In the genomic region with DNA sequence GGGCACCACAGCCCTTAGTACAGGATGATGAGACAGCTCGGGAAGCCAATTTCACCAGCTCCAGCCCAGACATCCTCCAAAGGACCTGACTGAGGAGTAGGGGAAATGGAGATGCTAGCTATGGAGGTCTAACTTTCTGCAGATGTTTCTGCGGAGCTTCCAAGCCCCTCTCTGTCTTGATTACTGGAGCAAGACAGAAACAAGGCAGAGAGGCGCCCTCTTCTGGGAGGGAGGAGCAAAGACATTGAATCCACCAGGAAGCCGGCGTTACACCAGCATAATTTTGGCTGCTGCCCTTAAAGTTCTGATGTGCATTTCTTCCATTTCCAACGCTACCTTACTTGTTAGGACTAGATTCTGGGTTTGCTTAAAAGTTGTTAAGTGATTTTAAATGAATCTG, we compare ENCODE assay signal across 8 cellular contexts.
DNase-seq lines count a peak whose midpoint lies in the region; ATAC-seq, FAIRE-seq and TF ChIP-seq lines count a peak whose summit lies in the region.

No MANE protein-coding gene starts in this region.

- intact Hi-C loops in K562 (cut with micrococcal nuclease) (loop anchor here (5.0 to 10.0 kb wide), 2 partner anchors 239 to 258 kb away; a partner anchor contains a TSS), psoas muscle (cut with DNase I) (loop anchor here in 1 of 2 donors (10.0 kb wide), 1 partner anchor 142 kb away; no protein-coding TSS in a partner anchor), sigmoid colon (cut with DNase I) (no loop called here)

- peak; percentile 88 for FAIRE-seq in K562 (lab: Jason Lieb, UNC)

- H3K4me3 Mint-ChIP-seq in stimulated activated memory B cell treated with anti-CD40 and anti-IgM and Interleukin-4, amounts not matched to agents 10 μg/mL and 1 μg/mL and 100 μg/mL, for 72 hours = no peak overlapping the region

- DNase-seq in activated CD4-positive, alpha-beta T cell treated with anti-CD3 and anti-CD28 coated beads for 48 hours = peak; percentile 47
- DNase-seq in activated CD4-positive, alpha-beta T cell treated with anti-CD3 and anti-CD28 coated beads for 4 hours = no peak
- peak; percentile 72 for DNase-seq in NAMALWA (ENCODE audit: low spot score)
- DNase-seq in K562 (ENCODE audit: extremely low read depth in 1 of 4, low spot score in 3 of 4) = peak; percentile 43 to 60 (median 45)
- DNase-seq in psoas muscle = no peak
- DNase-seq in activated T-cell treated with anti-CD3 and anti-CD28 coated beads for 4 hours = no peak
- no peak for DNase-seq in sigmoid colon

- no TSS peak for BruUV-seq in K562 (replicated peaks; lab: Mats Ljungman, UMichigan)

- TF ChIP-seq RAD21 in K562 (CRISPR knock-in tag; conservative IDR thresholded peaks at IDR 0.05 in 1 of 2, IDR thresholded peaks at IDR 0.05 in 1 of 2) = peak; percentile 44 to 67

- H3K36me3 Mint-ChIP-seq in stimulated activated memory B cell treated with anti-CD40 and anti-IgM and Interleukin-4, amounts not matched to agents 10 μg/mL and 1 μg/mL and 100 μg/mL, for 72 hours = no peaks in the 10 kb centered on the region

- no peak overlapping the region for H3K27ac Mint-ChIP-seq in stimulated activated memory B cell treated with anti-CD40 and anti-IgM and Interleukin-4, amounts not matched to agents 10 μg/mL and 1 μg/mL and 100 μg/mL, for 72 hours

- H3K27ac ChIP-seq in K562 (ENCODE audit: extremely low read depth, low read depth, low read length) (no peak overlapping the region), psoas muscle (no peak overlapping the region), sigmoid colon (no peak overlapping the region)

- H3K9me3 Mint-ChIP-seq in stimulated activated memory B cell treated with anti-CD40 and anti-IgM and Interleukin-4, amounts not matched to agents 10 μg/mL and 1 μg/mL and 100 μg/mL, for 72 hours = peaks cover 2% of the 10 kb centered on the region

- H3K4me1 ChIP-seq in K562 (replicated peaks in 1 of 2; ENCODE audit: control insufficient read depth in 2 of 2, insufficient read depth in 2 of 2, low read length in 2 of 2) (peaks cover 0 to 6% of the 10 kb centered on the region in 2 experiments; a peak in 2 of 5 replicates), psoas muscle (peaks cover 33% of the 10 kb centered on the region), sigmoid colon (peaks cover 0 to 30% (median 25%) of the 10 kb centered on the region in 4 donors)

- peaks cover 3% of the 10 kb centered on the region; the same call in 1 of the 2 replicates for H4K20me1 ChIP-seq in K562 (replicated peaks; ENCODE audit: control insufficient read depth, insufficient read depth, low read length)

- H3K4me2 ChIP-seq in K562 (ENCODE audit: insufficient read depth, low read length) = no peak overlapping the region

- H3K9me3 ChIP-seq in K562 (replicated peaks; ENCODE audit: control insufficient read depth, insufficient read depth, low read depth, low read length) (no peaks in the 10 kb centered on the region), psoas muscle (no peaks in the 10 kb centered on the region), sigmoid colon (no peaks in the 10 kb centered on the region)

- CTCF ChIA-PET in K562 (lab: Yijun Ruan, JAX; ENCODE audit: low intra/inter-chr PET ratio) = interaction anchor here (1.3 to 3.0 kb wide), 2 partner anchors 68 to 279 kb away, joined by 3 to 10 read pairs; no protein-coding TSS in a partner anchor

- no peak for TF ChIP-seq EP300 in K562 (IDR thresholded peaks at IDR 0.05; ENCODE audit: low read length)
- no peak for TF ChIP-seq EP300 in sigmoid colon (IDR thresholded peaks at IDR 0.05)

- H2AFZ ChIP-seq in K562 (ENCODE audit: low read depth, low read length) = no peak overlapping the region

- ATAC-seq in K562 (peak; percentile 76), psoas muscle (peak in 2 of 4 donors; percentile 49 to 61)
- no peak for ATAC-seq in stimulated activated memory B cell treated with anti-CD40 and anti-IgM and Interleukin-4, amounts not matched to agents 10 μg/mL and 1 μg/mL and 100 μg/mL, for 72 hours

- no peak overlapping the region for H3K9ac ChIP-seq in K562 (ENCODE audit: insufficient read depth in 1 of 2, low read depth in 2 of 2, low read length in 2 of 2)

- peaks cover 79% of the 10 kb centered on the region for H3K27me3 Mint-ChIP-seq in stimulated activated memory B cell treated with anti-CD40 and anti-IgM and Interleukin-4, amounts not matched to agents 10 μg/mL and 1 μg/mL and 100 μg/mL, for 72 hours

- H3K36me3 ChIP-seq in K562 (ENCODE audit: control insufficient read depth, insufficient read depth, low read length) = no peaks in the 10 kb centered on the region
- no peaks in the 10 kb centered on the region for H3K36me3 ChIP-seq in psoas muscle (ENCODE audit: insufficient read depth in 1 of 2, low read depth in 1 of 2)
- H3K36me3 ChIP-seq in sigmoid colon = no peaks in the 10 kb centered on the region

- POLR2A ChIA-PET in K562 (lab: Yijun Ruan, JAX) = interaction anchor here (1.5 kb wide), 1 partner anchor 11 kb away, joined by 4 read pairs; no protein-coding TSS in a partner anchor

- 5% methylated on average over 6 of the region's 6 CpGs for WGBS in K562 (ENCODE audit: insufficient coverage, low coverage, missing lambda C conversion rate)
- 8 to 11% (median 8%) methylated on average over 6 of the region's 6 CpGs for WGBS in psoas muscle, 3 donors
- WGBS in sigmoid colon, 2 donors = 8 to 11% methylated on average over 6 of the region's 6 CpGs

- H3K9me1 ChIP-seq in K562 (ENCODE audit: control insufficient read depth, insufficient read depth, low read length) = no peaks in the 10 kb centered on the region

- H3K27me3 ChIP-seq in K562 (ENCODE audit: control insufficient read depth in 2 of 2, insufficient read depth in 2 of 2, low read length in 2 of 2) = peaks cover 21 to 46% of the 10 kb centered on the region in 2 experiments
- peaks cover 8 to 70% (median 16%) of the 10 kb centered on the region in 3 donors for H3K27me3 ChIP-seq in psoas muscle (ENCODE audit: insufficient read depth in 3 of 3, low read length in 2 of 3)
- peaks cover 14 to 88% (median 52%) of the 10 kb centered on the region in 3 donors for H3K27me3 ChIP-seq in sigmoid colon

- H3K4me1 Mint-ChIP-seq in stimulated activated memory B cell treated with anti-CD40 and anti-IgM and Interleukin-4, amounts not matched to agents 10 μg/mL and 1 μg/mL and 100 μg/mL, for 72 hours = peaks cover 24% of the 10 kb centered on the region

- no peaks in the 10 kb centered on the region for H3K79me2 ChIP-seq in K562 (ENCODE audit: control insufficient read depth, insufficient read depth, low read length)

- TF ChIP-seq CTCF in K562 (IDR thresholded peaks at IDR 0.05 in 2 of 3, conservative IDR thresholded peaks at IDR 0.05 in 1 of 3; ENCODE audit: insufficient read depth in 2 of 3, low read depth in 1 of 3, low read length in 3 of 3) (peak; percentile 59 to 79 (median 71)), psoas muscle (IDR thresholded peaks at IDR 0.05) (peak; percentile 34), sigmoid colon (IDR thresholded peaks at IDR 0.05) (no peak)

- no peak overlapping the region for H3K4me3 ChIP-seq in K562
- H3K4me3 ChIP-seq in psoas muscle = no peak overlapping the region
- no peak overlapping the region for H3K4me3 ChIP-seq in sigmoid colon

- TF ChIP-seq POLR2A in K562 (conservative IDR thresholded peaks at IDR 0.05) (no peak), sigmoid colon (IDR thresholded peaks at IDR 0.05) (no peak)

- in situ Hi-C loops in K562 (cut with MboI) = no loop called here

TF ChIP-seq in K562, 482 proteins besides CTCF, POLR2A, EP300 and RAD21:
- TF ChIP-seq SMC3 (conservative IDR thresholded peaks at IDR 0.05; ENCODE audit: insufficient read depth, low read depth, low read length) = peak; percentile 32; the same call in 1 of the 2 replicates
- TF ChIP-seq, protein P1, sequence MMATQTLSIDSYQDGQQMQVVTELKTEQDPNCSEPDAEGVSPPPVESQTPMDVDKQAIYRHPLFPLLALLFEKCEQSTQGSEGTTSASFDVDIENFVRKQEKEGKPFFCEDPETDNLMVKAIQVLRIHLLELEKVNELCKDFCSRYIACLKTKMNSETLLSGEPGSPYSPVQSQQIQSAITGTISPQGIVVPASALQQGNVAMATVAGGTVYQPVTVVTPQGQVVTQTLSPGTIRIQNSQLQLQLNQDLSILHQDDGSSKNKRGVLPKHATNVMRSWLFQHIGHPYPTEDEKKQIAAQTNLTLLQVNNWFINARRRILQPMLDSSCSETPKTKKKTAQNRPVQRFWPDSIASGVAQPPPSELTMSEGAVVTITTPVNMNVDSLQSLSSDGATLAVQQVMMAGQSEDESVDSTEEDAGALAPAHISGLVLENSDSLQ (IDR thresholded peaks at IDR 0.05) = no peak
- TF ChIP-seq, protein P2, sequence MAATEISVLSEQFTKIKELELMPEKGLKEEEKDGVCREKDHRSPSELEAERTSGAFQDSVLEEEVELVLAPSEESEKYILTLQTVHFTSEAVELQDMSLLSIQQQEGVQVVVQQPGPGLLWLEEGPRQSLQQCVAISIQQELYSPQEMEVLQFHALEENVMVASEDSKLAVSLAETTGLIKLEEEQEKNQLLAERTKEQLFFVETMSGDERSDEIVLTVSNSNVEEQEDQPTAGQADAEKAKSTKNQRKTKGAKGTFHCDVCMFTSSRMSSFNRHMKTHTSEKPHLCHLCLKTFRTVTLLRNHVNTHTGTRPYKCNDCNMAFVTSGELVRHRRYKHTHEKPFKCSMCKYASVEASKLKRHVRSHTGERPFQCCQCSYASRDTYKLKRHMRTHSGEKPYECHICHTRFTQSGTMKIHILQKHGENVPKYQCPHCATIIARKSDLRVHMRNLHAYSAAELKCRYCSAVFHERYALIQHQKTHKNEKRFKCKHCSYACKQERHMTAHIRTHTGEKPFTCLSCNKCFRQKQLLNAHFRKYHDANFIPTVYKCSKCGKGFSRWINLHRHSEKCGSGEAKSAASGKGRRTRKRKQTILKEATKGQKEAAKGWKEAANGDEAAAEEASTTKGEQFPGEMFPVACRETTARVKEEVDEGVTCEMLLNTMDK (IDR thresholded peaks at IDR 0.05; ENCODE audit: borderline replicate concordance, insufficient read depth, low read depth, low read length, poor library complexity, severe bottlenecking) = peak; percentile 80
TF ChIP-seq in K562: peak in this region for 2.

Comparison
In these comparisons a context has a peak if more than half of its experiments do, and no peak if none do; other contexts are left out.
1. DNase-seq: peak in activated CD4-positive, alpha-beta T cell treated with anti-CD3 and anti-CD28 coated beads for 48 hours (single experiment), NAMALWA (single experiment) and K562 (4 of 4); none in activated CD4-positive, alpha-beta T cell treated with anti-CD3 and anti-CD28 coated beads for 4 hours (0 of 2), psoas muscle (0 of 2), activated T-cell treated with anti-CD3 and anti-CD28 coated beads for 4 hours (single experiment) and sigmoid colon (single experiment).
2. CTCF ChIP-seq: peak in K562 (3 of 3) and psoas muscle (single experiment); none in sigmoid colon (0 of 4).